8 cellular contexts compared by ENCODE assay signal in the genomic region with DNA sequence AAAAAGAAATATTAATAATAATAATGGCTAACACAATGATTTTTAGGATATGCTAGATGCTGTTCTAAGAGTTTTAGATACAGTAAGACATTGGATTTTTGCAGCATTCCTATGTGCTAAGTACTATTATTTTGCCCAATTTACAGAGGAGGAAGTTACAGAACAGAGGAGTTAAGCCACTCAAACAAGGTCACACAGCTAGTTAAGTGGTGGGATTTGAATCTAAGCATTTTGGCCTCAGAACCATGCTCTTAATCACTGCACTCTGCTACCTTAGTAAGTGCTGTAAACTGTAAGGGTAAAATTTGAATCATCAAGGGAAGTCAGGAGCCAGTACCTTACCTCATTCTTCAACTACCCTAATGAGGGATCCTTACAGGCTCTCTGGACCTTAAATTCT.
"Had no signal": no experiment of that assay in that cellular context is flagged by ENCODE, and none has a peak within 500 bp of the region (broad histone marks: within the 10 kb centered on the region; RNA-seq: fewer than 3 reads in every experiment).

No MANE protein-coding gene starts in this region.

- DNase-seq: GDM1, GF-D8 had no signal

- ATAC-seq: GM12878 had no signal

- FAIRE-seq: G401.6, GM12878, GM12891, GM12892, GM18507, GM19239 had no signal

- H3K4me3 ChIP-seq: GM12878 had no signal
